ENCODE assay signal across 22 cellular contexts in the genomic region with DNA sequence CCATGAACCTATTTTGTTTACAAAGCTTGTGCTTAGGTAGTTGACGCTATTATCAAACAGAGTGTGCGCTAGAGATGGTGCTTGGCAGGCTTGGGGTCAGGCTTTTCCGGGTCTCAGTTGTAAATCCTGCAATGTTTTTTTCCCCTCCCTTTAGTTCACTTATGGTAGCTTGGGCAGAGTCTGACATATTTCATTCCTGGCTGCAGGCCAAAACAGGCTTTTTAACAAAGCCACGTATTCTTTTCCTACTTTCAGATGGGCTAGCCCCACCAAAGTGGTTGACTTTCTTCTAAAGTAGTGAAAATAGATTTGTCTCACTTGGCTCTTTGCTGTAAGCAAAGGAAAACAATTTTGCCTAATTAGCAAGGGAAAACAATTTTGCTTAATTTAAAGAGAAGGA.
DNase-seq lines count a peak whose midpoint lies in the region; ATAC-seq and TF ChIP-seq lines count a peak whose summit lies in the region.
"Had no signal": no experiment of that assay in that cellular context is flagged by ENCODE, and none has a peak within 500 bp of the region (broad histone marks: within the 10 kb centered on the region; RNA-seq: fewer than 3 reads in every experiment).

No MANE protein-coding gene starts in this region.

- no peak for ATAC-seq in GM21447 (IDR thresholded peaks at IDR 0.05; ENCODE audit: unreplicated experiment)
- no peak for ATAC-seq in GM21576 (IDR thresholded peaks at IDR 0.05; ENCODE audit: unreplicated experiment)
- ATAC-seq: activated CD8-positive, alpha-beta T cell treated with anti-CD3 and anti-CD28 coated beads, Interleukin-2, amount 10 ng/mL, durations not matched to agents 7 days and 5 days; activated T-cell treated with anti-CD3 and anti-CD28 coated beads, Interleukin-2, amount 50 U/mL, for 4 hours; PC-3 had no signal

- H3K4me3 ChIP-seq in foreskin fibroblast (ENCODE audit: low read depth in 1 of 2, low read length in 2 of 2), result no peak overlapping the region
- H3K4me3 ChIP-seq: BLaER1 treated with 17β-estradiol and CSF1 and Interleukin-3, amounts not matched to agents 10 nM and 100 nM; neural progenitor cell; testis had no signal

- no peak for TF ChIP-seq CTCF in foreskin fibroblast (IDR thresholded peaks at IDR 0.05; ENCODE audit: low read depth, low read length)

- peak; percentile 13 for DNase-seq in NCI-H345 (lab: John Stamatoyannopoulos, UW)
- DNase-seq in NCI-H345 treated with DMSO at 0.1 percent for 48 hours (lab: John Stamatoyannopoulos, UW; ENCODE audit: unreplicated experiment), result no peak
- peak; percentile 63 for DNase-seq in astrocyte of the hippocampus (ENCODE audit: low read depth, low spot score)
- DNase-seq in foreskin fibroblast, result peak; percentile 14 to 58
- DNase-seq in stromal cell of bone marrow (ENCODE audit: low read depth), result peak; percentile 5
- no peak for DNase-seq in DMS153 (lab: John Stamatoyannopoulos, UW)
- DNase-seq: activated CD8-positive, alpha-beta T cell treated with anti-CD3 and anti-CD28 coated beads, Interleukin-2, amount 10 ng/mL, durations not matched to agents 7 days and 5 days; activated T-cell treated with anti-CD3 and anti-CD28 coated beads, Interleukin-2, amount 50 U/mL, for 4 hours; effector CD8-positive, alpha-beta T cell; midbrain; MM.1S; NCI-H1930; NCI-H526 treated with DMSO at 0.1 percent for 48 hours; PC-3; SK-N-SH; stimulated activated CD4-positive, alpha-beta T cell treated with anti-CD3 and anti-CD28 coated beads, Interleukin-12 subunit alpha, Interleukin-12 subunit beta, amount 100 ng/mL, for 4 hours; T1000; testis had no signal

Comparison
In these comparisons a context has a peak if more than half of its experiments do, and no peak if none do; other contexts are left out.
1. DNase-seq: peak in NCI-H345 (single experiment), astrocyte of the hippocampus (single experiment), foreskin fibroblast (2 of 2) and stromal cell of bone marrow (single experiment); none in NCI-H345 treated with DMSO at 0.1 percent for 48 hours (single experiment) and DMS153 (single experiment).